In genomic region chr9:4827224-4827623, GRCh38 we compare ENCODE assay signal across 25 cellular contexts.
"Had no signal": no experiment of that assay in that cellular context is flagged by ENCODE, and none has a peak within 500 bp of the region (broad histone marks: within the 10 kb centered on the region; RNA-seq: fewer than 3 reads in every experiment).

No MANE protein-coding gene starts in this region.

- H3K27ac Mint-ChIP-seq: activated CD8-positive, alpha-beta T cell treated with anti-CD3 and anti-CD28 coated beads, Interleukin-2, amount 10 ng/mL, durations not matched to agents 7 days and 5 days; activated naive CD4-positive, alpha-beta T cell treated with anti-CD3 and anti-CD28 coated beads, Interleukin-2, amount 10 ng/mL, durations not matched to agents 7 days and 5 days; activated naive CD8-positive, alpha-beta T cell treated with anti-CD3 and anti-CD28 coated beads for 36 hours; T-helper 17 cell; WTC11 had no signal

- ATAC-seq: activated CD8-positive, alpha-beta T cell treated with anti-CD3 and anti-CD28 coated beads, Interleukin-2, amount 10 ng/mL, durations not matched to agents 7 days and 5 days; Panc1; T-helper 17 cell; WTC11 had no signal

- H3K9ac ChIP-seq: KMS-11 had no signal

- H3K27me3 Mint-ChIP-seq: activated naive CD4-positive, alpha-beta T cell treated with anti-CD3 and anti-CD28 coated beads, Interleukin-2, amount 10 ng/mL, durations not matched to agents 7 days and 5 days; activated naive CD8-positive, alpha-beta T cell treated with anti-CD3 and anti-CD28 coated beads for 36 hours; T-helper 17 cell had no signal

- H3K27ac ChIP-seq: breast epithelium, KMS-11 had no signal

- DNase-seq: activated CD4-positive, alpha-beta T cell treated with anti-CD3 and anti-CD28 coated beads for 48 hours; activated CD4-positive, alpha-beta T cell treated with anti-CD3 and anti-CD28 coated beads, Interleukin-2, amount 50 U/mL, for 4 hours; activated CD4-positive, CD25-positive, alpha-beta regulatory T cell treated with anti-CD3 and anti-CD28 coated beads, Interleukin-2, amount 50 U/mL, for 72 hours; activated CD8-positive, alpha-beta memory T cell treated with anti-CD3 and anti-CD28 coated beads, Interleukin-2, amount 50 U/mL, for 48 hours; activated CD8-positive, alpha-beta T cell treated with anti-CD3 and anti-CD28 coated beads, Interleukin-2, amount 10 ng/mL, durations not matched to agents 7 days and 5 days; activated gamma-delta T cell treated with Interleukin-2 at 50 U/mL for 16 hours; activated naive CD4-positive, alpha-beta T cell treated with anti-CD3 and anti-CD28 coated beads, Interleukin-2, amount 10 ng/mL, durations not matched to agents 7 days and 5 days; activated naive CD8-positive, alpha-beta T cell treated with anti-CD3 and anti-CD28 coated beads for 36 hours; activated T-cell treated with anti-CD3 and anti-CD28 coated beads, Interleukin-2, amount 50 U/mL, for 1 hour; caudate nucleus; NCI-H1092 treated with DMSO at 0.1 percent for 48 hours; NCI-H1417 treated with DMSO at 0.1 percent for 48 hours; NCI-H1694 treated with DMSO at 0.1 percent for 48 hours; NCI-H2081; NCI-H510A treated with DMSO at 0.1 percent for 48 hours; NCI-H69; NK-92 treated with Interleukin-12 subunit alpha and Interleukin-12 subunit beta, amount 100 ng/mL, for 24 hours; RPMI8226; SHP77; T-helper 17 cell; T-helper 9 cell had no signal

- H3K4me1 ChIP-seq: breast epithelium had no signal

- H3K27me3 ChIP-seq: breast epithelium had no signal

- H3K4me3 ChIP-seq: breast epithelium had no signal

- H3K9me3 ChIP-seq: breast epithelium had no signal

- H3K36me3 ChIP-seq: breast epithelium had no signal

- H3K4me3 Mint-ChIP-seq: activated CD8-positive, alpha-beta T cell treated with anti-CD3 and anti-CD28 coated beads, Interleukin-2, amount 10 ng/mL, durations not matched to agents 7 days and 5 days; activated naive CD4-positive, alpha-beta T cell treated with anti-CD3 and anti-CD28 coated beads, Interleukin-2, amount 10 ng/mL, durations not matched to agents 7 days and 5 days; activated naive CD8-positive, alpha-beta T cell treated with anti-CD3 and anti-CD28 coated beads for 36 hours; T-helper 17 cell; WTC11 had no signal

- H3K9me3 Mint-ChIP-seq: activated naive CD4-positive, alpha-beta T cell treated with anti-CD3 and anti-CD28 coated beads, Interleukin-2, amount 10 ng/mL, durations not matched to agents 7 days and 5 days; activated naive CD8-positive, alpha-beta T cell treated with anti-CD3 and anti-CD28 coated beads for 36 hours; WTC11 had no signal

- H3K4me2 ChIP-seq: KMS-11 had no signal
